Comparison of ENCODE assay signal across 9 cellular contexts in genomic region chr15:99106417-99107220, GRCh38. TPM values are rescaled to one million over a fixed set of nuclear protein-coding genes. Genes with fewer than 3 reads are reported as not detected.
DNase-seq lines count a peak whose midpoint lies in the region; ATAC-seq and TF ChIP-seq lines count a peak whose summit lies in the region.
"Had no signal": no experiment of that assay in that cellular context is flagged by ENCODE, and none has a peak within 500 bp of the region (broad histone marks: within the 10 kb centered on the region; RNA-seq: fewer than 3 reads in every experiment).

No MANE protein-coding gene starts in this region.

- H3K9ac ChIP-seq in skeletal muscle satellite cell (ENCODE audit: low read depth, low read length): no peak overlapping the region

- intact Hi-C loops in thyroid gland (cut with DNase I): no loop called here

- 69 to 72% methylated on average over 15 of the region's 15 CpGs for WGBS in thyroid gland, 2 donors

- H3K36me3 ChIP-seq in HAP-1 (replicated peaks) (no peaks in the 10 kb centered on the region), skeletal muscle satellite cell (ENCODE audit: insufficient read depth, low read length) (no peaks in the 10 kb centered on the region), thyroid gland (no peaks in the 10 kb centered on the region)

- H3K9me3 Mint-ChIP-seq in activated naive CD8-positive, alpha-beta T cell (ENCODE audit: low read depth): no peaks in the 10 kb centered on the region

- peak overlapping the region; percentile 44 for H3K4me3 Mint-ChIP-seq in activated naive CD8-positive, alpha-beta T cell

- peaks cover 25% of the 10 kb centered on the region for H3K27me3 Mint-ChIP-seq in activated naive CD8-positive, alpha-beta T cell

- H3K27ac Mint-ChIP-seq in activated naive CD8-positive, alpha-beta T cell: no peak overlapping the region

- TF ChIP-seq POLR2A in thyroid gland (IDR thresholded peaks at IDR 0.05): no peak

- H3K4me3 ChIP-seq in HAP-1: peak overlapping the region; percentile 33
- H3K4me3 ChIP-seq in skeletal muscle satellite cell (ENCODE audit: low read length): peak overlapping the region; percentile 72
- H3K4me3 ChIP-seq in thyroid gland (replicated peaks in 1 of 3): peak overlapping the region in 1 of 3 donors; percentile 61

- H3K4me2 ChIP-seq in skeletal muscle satellite cell (ENCODE audit: low read length): peak overlapping the region; percentile 87

- ATAC-seq in GM21515 (IDR thresholded peaks at IDR 0.05; ENCODE audit: unreplicated experiment): no peak
- no peak for ATAC-seq in GM19467 (IDR thresholded peaks at IDR 0.05; ENCODE audit: unreplicated experiment)

- H3K27me3 ChIP-seq in HAP-1 (ENCODE audit: low read depth) (no peaks in the 10 kb centered on the region), skeletal muscle satellite cell (ENCODE audit: control insufficient read depth, insufficient read depth, low read length) (peaks cover 18% of the 10 kb centered on the region), thyroid gland (no peaks in the 10 kb centered on the region)

- H3K27ac ChIP-seq in thyroid gland: peak overlapping the region in 1 of 3 donors; percentile 59
- H3K27ac ChIP-seq: epithelial cell of prostate had no signal

- peaks cover 16% of the 10 kb centered on the region for H3K4me1 Mint-ChIP-seq in activated naive CD8-positive, alpha-beta T cell (ENCODE audit: low read depth)

- no peak for TF ChIP-seq CTCF in thyroid gland (IDR thresholded peaks at IDR 0.05)

- no peaks in the 10 kb centered on the region for H3K36me3 Mint-ChIP-seq in activated naive CD8-positive, alpha-beta T cell

- H3K9me3 ChIP-seq in HAP-1 (no peaks in the 10 kb centered on the region), skeletal muscle satellite cell (replicated peaks; ENCODE audit: low read length) (no peaks in the 10 kb centered on the region), thyroid gland (no peaks in the 10 kb centered on the region)

- in situ Hi-C loops in HAP-1 (cut with MboI; ENCODE audit: low sequenced_read_pairs): no loop called here

- DNase-seq in HAP-1 (ENCODE audit: low spot score in 2 of 2) (no peak), hepatic stellate cell (ENCODE audit: low spot score) (peak; percentile 69), RKO (ENCODE audit: low spot score) (no peak), thyroid gland (no peak)

- no peaks in the 10 kb centered on the region; the same call in 1 of the 2 replicates for H3K4me1 ChIP-seq in HAP-1
- H3K4me1 ChIP-seq in skeletal muscle satellite cell (ENCODE audit: control insufficient read depth, insufficient read depth, low read length): peaks cover 15% of the 10 kb centered on the region
- peaks cover 6 to 14% of the 10 kb centered on the region in 2 donors for H3K4me1 ChIP-seq in thyroid gland

RNA-seq across cellular contexts. Expression of gene SYNM, which starts 1.7 kb away (rescaled TPM):
- total RNA-seq in skeletal muscle satellite cell (2012; rRNA removed): 0.66 and 1.0 TPM in 2 replicates
- total RNA-seq in thyroid gland: 10 to 100 TPM; 14.8 to 24.8 (median 21.5) TPM
